Comparison of ENCODE assay signal across 17 cellular contexts in the genomic region with DNA sequence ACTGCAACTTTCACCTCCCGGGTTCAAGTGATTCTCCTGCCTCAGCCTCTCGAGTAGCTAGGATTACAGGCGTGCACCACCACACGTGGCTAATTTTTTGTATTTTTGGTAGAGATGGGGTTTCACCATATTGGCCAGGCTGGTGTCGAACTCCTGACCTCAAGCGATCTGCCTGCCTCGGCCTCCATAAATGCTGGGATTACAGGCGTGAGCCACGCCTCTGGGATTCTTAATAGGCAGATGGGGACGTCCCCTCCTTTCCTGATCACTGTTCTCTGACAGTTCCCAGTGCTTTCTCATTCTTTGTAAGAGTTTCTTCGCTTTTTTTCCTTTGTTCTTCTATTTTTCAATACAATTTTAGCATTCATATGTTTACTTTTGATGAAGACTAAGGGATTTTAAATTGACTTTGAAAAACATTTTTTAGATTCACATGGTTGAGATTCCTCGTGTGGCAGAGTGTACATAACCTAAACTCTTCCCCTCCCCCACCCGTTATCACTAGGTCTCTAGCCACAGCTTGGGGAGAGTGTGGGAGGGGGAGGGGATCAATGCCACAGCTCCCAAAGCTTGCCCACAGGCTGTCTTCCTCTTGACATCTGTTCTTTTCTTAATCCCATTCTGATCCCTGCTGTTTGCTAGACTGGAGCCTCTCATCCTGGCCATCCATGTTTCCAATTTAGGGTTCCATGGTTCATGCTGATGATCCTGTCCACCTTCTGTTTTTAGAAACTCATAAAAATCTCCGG. TPM values are rescaled to one million over a fixed set of nuclear protein-coding genes. Genes with fewer than 3 reads are reported as not detected.
A peak's percentile ranks its signal among the peaks of the same experiment; 100 is the strongest.
DNase-seq lines count a peak whose midpoint lies in the region; ATAC-seq and TF ChIP-seq lines count a peak whose summit lies in the region.
"Had no signal": no experiment of that assay in that cellular context is flagged by ENCODE, and none has a peak within 500 bp of the region (broad histone marks: within the 10 kb centered on the region; RNA-seq: fewer than 3 reads in every experiment).

No MANE protein-coding gene starts in this region.

- no peak overlapping the region for H4K5ac ChIP-seq in mesendoderm (ENCODE audit: low read length)

- no peak overlapping the region for H3K4ac ChIP-seq in mesendoderm (ENCODE audit: low read depth, low read length)

- H3K4me3 ChIP-seq in H7 (ENCODE audit: insufficient read depth, low read depth, low read length) (no peak overlapping the region), WERI-Rb-1 (ENCODE audit: low read depth, low read length) (no peak overlapping the region), mesendoderm (ENCODE audit: low read length) (no peak overlapping the region), uterus (no peak overlapping the region), testis (no peak overlapping the region)
- H3K4me3 ChIP-seq: tibial artery had no signal

- no peak overlapping the region for H3K4me2 ChIP-seq in mesendoderm (ENCODE audit: low read length)

- DNase-seq in H7 (peak; percentile 57), NCI-H524 treated with DMSO at 0.1 percent for 48 hours (lab: John Stamatoyannopoulos, UW) (peak; percentile 98), WERI-Rb-1 (peak; percentile 93), mesendoderm (peak; percentile 69), uterus (no peak), testis (no peak)
- DNase-seq: activated CD4-positive, alpha-beta T cell treated with anti-CD3 and anti-CD28 coated beads, Interleukin-2, amount 50 U/mL, for 48 hours; cerebellar nuclear complex; foreskin melanocyte; HCEC 1CT; naive B cell; NCI-H1092; NCI-H2171 treated with DMSO at 0.1 percent for 48 hours; tibial artery had no signal

- H3K18ac ChIP-seq in mesendoderm (ENCODE audit: low read length) = no peak overlapping the region

- H3K27ac ChIP-seq in WERI-Rb-1 (peak overlapping the region; percentile 80), mesendoderm (ENCODE audit: low read depth, low read length) (no peak overlapping the region), uterus (no peak overlapping the region), testis (no peak overlapping the region)
- H3K27ac ChIP-seq: parathyroid adenoma, tibial artery had no signal

- H4K8ac ChIP-seq in mesendoderm (ENCODE audit: low read depth, low read length) = no peak overlapping the region

- no peaks in the 10 kb centered on the region for H3K79me2 ChIP-seq in mesendoderm (ENCODE audit: control insufficient read depth, insufficient read depth, low read length)
- H3K79me2 ChIP-seq: parathyroid adenoma had no signal

- ATAC-seq in HG03571 (IDR thresholded peaks at IDR 0.05; ENCODE audit: unreplicated experiment) = no peak
- no peak for ATAC-seq in GM18868 (IDR thresholded peaks at IDR 0.05; ENCODE audit: unreplicated experiment)

- intact Hi-C loops in uterus (cut with DNase I; ENCODE audit: low total_unique reads) (no loop called here), testis (cut with DNase I; ENCODE audit: low total_unique reads) (no loop called here)

- H3K23ac ChIP-seq in mesendoderm (ENCODE audit: low read length) = no peak overlapping the region

- TF ChIP-seq CTCF in WERI-Rb-1 (IDR thresholded peaks at IDR 0.05; ENCODE audit: low read depth, low read length) (no peak), uterus (IDR thresholded peaks at IDR 0.05) (no peak), testis (IDR thresholded peaks at IDR 0.05) (no peak)

- WGBS in mesendoderm (ENCODE audit: extremely low coverage, insufficient coverage, low lambda C conversion rate) = no CpG with 5 or more reads among the region's 14 CpGs
- WGBS in testis, 2 donors = 83 to 84% methylated on average over 14 of the region's 14 CpGs

- no peaks in the 10 kb centered on the region for H3K27me3 ChIP-seq in H7 (ENCODE audit: control insufficient read depth, insufficient read depth, low read length)
- no peaks in the 10 kb centered on the region for H3K27me3 ChIP-seq in WERI-Rb-1 (ENCODE audit: insufficient read depth, low read depth, severe bottlenecking)
- H3K27me3 ChIP-seq in mesendoderm (ENCODE audit: insufficient read depth, low read length, poor library complexity) = no peaks in the 10 kb centered on the region
- no peaks in the 10 kb centered on the region for H3K27me3 ChIP-seq in uterus
- H3K27me3 ChIP-seq in testis = no peaks in the 10 kb centered on the region
- H3K27me3 ChIP-seq: tibial artery had no signal

- no peak overlapping the region for H3K9ac ChIP-seq in mesendoderm (ENCODE audit: low read length)
- H3K9ac ChIP-seq: parathyroid adenoma had no signal

- no peaks in the 10 kb centered on the region for H3K79me1 ChIP-seq in mesendoderm (ENCODE audit: low read length)

- H2BK15ac ChIP-seq in mesendoderm (replicated peaks; ENCODE audit: low read depth) = no peak overlapping the region

- no peak overlapping the region for H2AK5ac ChIP-seq in mesendoderm (ENCODE audit: low read length)

- no peaks in the 10 kb centered on the region for H3K4me1 ChIP-seq in mesendoderm (ENCODE audit: control insufficient read depth, low read depth, low read length)
- H3K4me1 ChIP-seq in uterus = no peaks in the 10 kb centered on the region
- H3K4me1 ChIP-seq in testis = no peaks in the 10 kb centered on the region
- H3K4me1 ChIP-seq: parathyroid adenoma had no signal

- no peak overlapping the region for H2BK120ac ChIP-seq in mesendoderm (ENCODE audit: low read depth, low read length)

- H3K36me3 ChIP-seq in H7 (replicated peaks; ENCODE audit: control insufficient read depth, insufficient read depth, low read length) (no peaks in the 10 kb centered on the region), WERI-Rb-1 (no peaks in the 10 kb centered on the region), mesendoderm (ENCODE audit: control insufficient read depth, insufficient read depth, low read length) (no peaks in the 10 kb centered on the region), uterus (no peaks in the 10 kb centered on the region), testis (ENCODE audit: low read depth, missing control alignments) (no peaks in the 10 kb centered on the region)
- H3K36me3 ChIP-seq: tibial artery had no signal

- H3K56ac ChIP-seq in mesendoderm (ENCODE audit: low read length) = no peak overlapping the region

- no peak for TF ChIP-seq POLR2A in uterus (IDR thresholded peaks at IDR 0.05)
- TF ChIP-seq POLR2A in testis (IDR thresholded peaks at IDR 0.05) = no peak

- H3K9me3 ChIP-seq in WERI-Rb-1 (ENCODE audit: severe bottlenecking) (peaks cover 5% of the 10 kb centered on the region), uterus (no peaks in the 10 kb centered on the region), testis (no peaks in the 10 kb centered on the region)
- H3K9me3 ChIP-seq: tibial artery had no signal

- no peak overlapping the region for H2BK5ac ChIP-seq in mesendoderm (ENCODE audit: low read length)

RNA-seq across cellular contexts. Expression of a gene that starts 11.0 kb away (rescaled TPM):
- total RNA-seq in H7 (2014; rRNA removed; shearing (Covaris generic)) = 3.9 and 4.6 TPM in 2 replicates
- 1.2 TPM for polyA plus RNA-seq in mesendoderm (2013, experiment 1 of 2)
- polyA plus RNA-seq in mesendoderm (2013, experiment 2 of 2) = 1.6 TPM
- total RNA-seq in uterus (1 to 10 TPM in 2 of 4 donors, not detected in 2; 2.1 to 2.7 TPM), testis (1 to 10 TPM; 2.3 to 2.5 TPM)
- 1.6 TPM for polyA plus RNA-seq in testis (ENCODE audit: insufficient read depth, low read depth, low replicate concordance)

RNA-seq across cellular contexts. Expression of a gene that starts 43.5 kb away (rescaled TPM):
- total RNA-seq in H7 (2014; rRNA removed; shearing (Covaris generic)) = 17.3 and 22.0 TPM in 2 replicates
- polyA plus RNA-seq in mesendoderm (2013, experiment 1 of 2) = 34.6 TPM
- polyA plus RNA-seq in mesendoderm (2013, experiment 2 of 2) = 33.3 TPM
- total RNA-seq in uterus (10 to 100 TPM in 3 of 4 donors, 1 to 10 TPM in 1; 1.3 to 30.3 (median 20.7) TPM), testis (10 to 100 TPM; 17.0 to 20.1 TPM)
- 36.2 TPM for polyA plus RNA-seq in testis (ENCODE audit: insufficient read depth, low read depth, low replicate concordance)

RNA-seq across cellular contexts. Expression of a gene that starts 43.7 kb away (rescaled TPM):
- total RNA-seq in H7 (2014; rRNA removed; shearing (Covaris generic)) = 43.1 and 56.9 TPM in 2 replicates
- polyA plus RNA-seq in mesendoderm (2013, experiment 1 of 2) = 31.5 TPM
- polyA plus RNA-seq in mesendoderm (2013, experiment 2 of 2) = 32.0 TPM
- total RNA-seq in uterus (10 to 100 TPM; 38.4 to 71.2 (median 52.0) TPM), testis (10 to 100 TPM; 74.1 to 91.2 TPM)
- polyA plus RNA-seq in testis (ENCODE audit: insufficient read depth, low read depth, low replicate concordance) = 17.8 TPM

Comparison
In these comparisons a context has a peak if more than half of its experiments do, and no peak if none do; other contexts are left out.
1. DNase-seq: peak in H7 (single experiment), NCI-H524 treated with DMSO at 0.1 percent for 48 hours (single experiment), WERI-Rb-1 (single experiment) and mesendoderm (single experiment); none in uterus (0 of 2) and testis (single experiment).